Comparison of ENCODE assay signal across 1 cellular context in genomic region chr5:14266686-14267085, GRCh38.
TF ChIP-seq lines count a peak whose summit lies in the region.

No MANE protein-coding gene starts in this region.

TF ChIP-seq in K562, 482 proteins besides CTCF, POLR2A, EP300 and RAD21 (continues in another document):
- TF ChIP-seq MXD1 (CRISPR knock-in tag; IDR thresholded peaks at IDR 0.05; ENCODE audit: borderline replicate concordance, poor library complexity, severe bottlenecking) (no peak), ZKSCAN1 (IDR thresholded peaks at IDR 0.05; ENCODE audit: low read depth, low read length) (no peak), TEAD1 (CRISPR knock-in tag; IDR thresholded peaks at IDR 0.05) (0 out of 4 replicates have a peak, but pooled peaks of 1 of the 2 experiments have one; percentile 34), TCF3 (CRISPR knock-in tag; IDR thresholded peaks at IDR 0.05) (peak; percentile 38), PBX2 (CRISPR knock-in tag; IDR thresholded peaks at IDR 0.05; ENCODE audit: low read depth) (no peak), PBX2 (tag; conservative IDR thresholded peaks at IDR 0.05; ENCODE audit: low read depth) (no peak), FOXJ2 (tag; IDR thresholded peaks at IDR 0.05) (no peak), NCOR1 (IDR thresholded peaks at IDR 0.05) (peak; percentile 34; the same call in 1 of the 2 replicates), ZNF77 (CRISPR knock-in tag; IDR thresholded peaks at IDR 0.05) (no peak), BRF1 (IDR thresholded peaks at IDR 0.05; ENCODE audit: borderline replicate concordance, extremely low read depth, insufficient read length) (no peak), MTF1 (CRISPR knock-in tag; IDR thresholded peaks at IDR 0.05; ENCODE audit: borderline replicate concordance) (no peak), USF1 (CRISPR knock-in tag; IDR thresholded peaks at IDR 0.05) (no peak), PRDM10 (IDR thresholded peaks at IDR 0.05; ENCODE audit: partially characterized antibody) (peak; percentile 17), KAT7 (CRISPR knock-in tag; IDR thresholded peaks at IDR 0.05; ENCODE audit: borderline replicate concordance) (no peak), DIDO1 (tag; IDR thresholded peaks at IDR 0.05; ENCODE audit: low read depth) (no peak), ZNF311 (CRISPR knock-in tag; IDR thresholded peaks at IDR 0.05) (peak; percentile 73; the same call in 1 of the 2 replicates), MAZ (CRISPR knock-in tag; conservative IDR thresholded peaks at IDR 0.05 in 1 of 2, IDR thresholded peaks at IDR 0.05 in 1 of 2) (0 out of 4 replicates have a peak, but pooled peaks have one; percentile 18 to 20), ZNF253 (CRISPR knock-in tag; conservative IDR thresholded peaks at IDR 0.05) (no peak), SMARCB1 (IDR thresholded peaks at IDR 0.05; ENCODE audit: insufficient read length, low read depth) (peak; percentile 35), PTBP1 (IDR thresholded peaks at IDR 0.05; ENCODE audit: low read depth, low read length) (no peak), ZMIZ1 (IDR thresholded peaks at IDR 0.05; ENCODE audit: low read depth in 2 of 2, low read length in 2 of 2) (no peak), CUX1 (CRISPR knock-in tag; IDR thresholded peaks at IDR 0.05) (no peak), SMARCC2 (IDR thresholded peaks at IDR 0.05; ENCODE audit: low read depth) (peak; percentile 50; the same call in 1 of the 2 replicates), ZC3H8 (IDR thresholded peaks at IDR 0.05) (no peak), ZKSCAN8 (CRISPR knock-in tag; IDR thresholded peaks at IDR 0.05) (no peak), ZNF24 (IDR thresholded peaks at IDR 0.05) (no peak), TEAD2 (tag; IDR thresholded peaks at IDR 0.05) (0 out of 2 replicates have a peak, but pooled peaks have one; percentile 17), ZSCAN29 (IDR thresholded peaks at IDR 0.05) (no peak), U2AF2 (optimal IDR thresholded peaks at IDR 0.05; ENCODE audit: low read depth, low read length) (no peak), TAL1 (IDR thresholded peaks at IDR 0.05) (peak; percentile 69), EHMT2 (IDR thresholded peaks at IDR 0.05) (no peak), ZNF592 (IDR thresholded peaks at IDR 0.05) (peak; percentile 78), DPF2 (IDR thresholded peaks at IDR 0.05) (peak; percentile 85), SRSF3 (IDR thresholded peaks at IDR 0.05; ENCODE audit: insufficient read depth, low read length) (no peak)
